ENCODE assay signal across 8 cellular contexts in the genomic region with DNA sequence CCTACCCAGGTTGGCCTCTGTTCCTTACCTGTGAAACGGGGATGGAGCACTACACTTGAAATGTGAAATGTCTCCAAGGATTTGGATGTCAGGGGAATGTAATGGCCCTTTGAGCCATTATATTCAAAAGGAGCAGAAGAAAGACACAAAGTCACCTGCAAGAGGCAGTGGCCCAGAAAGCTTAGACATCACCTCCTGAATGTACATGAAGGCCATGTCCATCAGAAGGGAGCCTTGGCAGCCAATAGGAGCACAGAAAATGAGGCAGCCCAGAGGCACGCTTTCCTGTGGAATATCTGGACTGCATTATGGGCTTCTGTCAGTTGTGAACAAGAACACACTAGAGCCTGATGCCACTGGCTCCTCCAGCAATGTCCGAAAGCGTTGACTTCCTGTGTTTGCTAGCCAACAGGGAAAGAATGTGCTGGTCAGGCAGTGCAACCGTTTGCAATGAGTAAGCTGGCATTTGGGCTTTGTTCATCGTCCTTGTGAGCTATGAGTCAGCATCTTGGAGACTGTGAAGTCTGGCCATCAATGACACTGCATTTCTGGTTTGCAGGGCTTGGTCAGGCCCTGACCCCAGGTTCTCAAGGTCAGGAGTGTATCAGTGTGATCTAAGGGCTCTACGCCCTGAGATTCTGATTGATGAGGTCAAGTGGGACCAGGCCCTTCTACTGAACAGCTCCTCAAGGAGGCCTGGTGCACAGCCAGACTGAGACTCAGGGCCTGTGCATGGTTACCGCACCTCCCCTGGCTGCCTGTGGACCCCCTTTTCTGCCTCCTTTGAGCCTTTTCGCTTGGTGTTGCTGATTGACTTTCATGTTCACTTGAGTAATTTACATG.
A peak's percentile ranks its signal among the peaks of the same experiment; 100 is the strongest.
DNase-seq lines count a peak whose midpoint lies in the region; ATAC-seq and TF ChIP-seq lines count a peak whose summit lies in the region.

No MANE protein-coding gene starts in this region.

- H3K9ac ChIP-seq in Karpas-422 (ENCODE audit: low read length) = no peak overlapping the region

- H3K36me3 ChIP-seq in Karpas-422 (ENCODE audit: insufficient read depth, low read length) = no peaks in the 10 kb centered on the region

- no peak for TF ChIP-seq CTCF in retinal pigment epithelial cell (conservative IDR thresholded peaks at IDR 0.05; ENCODE audit: low read depth, low read length)

- no peaks in the 10 kb centered on the region for H3K4me1 ChIP-seq in Karpas-422 (ENCODE audit: low read length)

- no peaks in the 10 kb centered on the region for H3K9me2 ChIP-seq in Karpas-422 (replicated peaks; ENCODE audit: insufficient read depth, low read length)

- H3K4me2 ChIP-seq in Karpas-422 (ENCODE audit: low read depth, low read length, poor library complexity, severe bottlenecking) = no peak overlapping the region

- DNase-seq in GF-D8 (lab: John Stamatoyannopoulos, UW) (peak; percentile 40), glomerular endothelial cell (ENCODE audit: extremely low read depth, low read depth, low spot score) (peak; percentile 89), retinal pigment epithelial cell (ENCODE audit: low read depth) (peak; percentile 95), NCI-H526 (lab: John Stamatoyannopoulos, UW) (no peak), DMS79 (lab: John Stamatoyannopoulos, UW) (no peak), Karpas-422 (no peak)
- no peak for DNase-seq in activated CD8-positive, alpha-beta memory T cell treated with anti-CD3 and anti-CD28 coated beads, Interleukin-2, amount 50 U/mL, for 4 hours

- H3K4me3 ChIP-seq in retinal pigment epithelial cell (ENCODE audit: low read length) (no peak overlapping the region), Karpas-422 (ENCODE audit: low read length) (no peak overlapping the region)

- H4K20me1 ChIP-seq in Karpas-422 (ENCODE audit: insufficient read depth, low read depth, low read length) = no peaks in the 10 kb centered on the region

- H3K27ac ChIP-seq in Karpas-422 (ENCODE audit: low read length) = no peak overlapping the region

- H3K27me3 ChIP-seq in Karpas-422 (ENCODE audit: low read length) = no peaks in the 10 kb centered on the region

- H2AFZ ChIP-seq in Karpas-422 (ENCODE audit: low read length) = no peak overlapping the region

- peak; percentile 98 for ATAC-seq in SK-N-SH treated with all-trans-retinoic acid at 6 μM for 48 hours

- H3K9me3 ChIP-seq in Karpas-422 (ENCODE audit: low read length) = no peaks in the 10 kb centered on the region

- H3K79me2 ChIP-seq in Karpas-422 (ENCODE audit: low read length) = no peaks in the 10 kb centered on the region

TF ChIP-seq in SK-N-SH treated with all-trans-retinoic acid at 6 μM for 48 hours, 23 proteins besides CTCF, POLR2A, EP300 and RAD21 (continues in another document):
- TF ChIP-seq TCF4 (CRISPR knock-in tag; IDR thresholded peaks at IDR 0.05; ENCODE audit: borderline replicate concordance) (no peak), CSDC2 (CRISPR knock-in tag; IDR thresholded peaks at IDR 0.05) (0 out of 2 replicates have a peak, but pooled peaks have one; percentile 46), ZNF565 (CRISPR knock-in tag; conservative IDR thresholded peaks at IDR 0.05; ENCODE audit: low read depth) (no peak), BACH2 (CRISPR knock-in tag; IDR thresholded peaks at IDR 0.05; ENCODE audit: borderline replicate concordance) (no peak), ZFP30 (CRISPR knock-in tag; IDR thresholded peaks at IDR 0.05) (no peak), ESRRG (CRISPR knock-in tag; IDR thresholded peaks at IDR 0.05) (0 out of 2 replicates have a peak, but pooled peaks have one; percentile 32), RARB (CRISPR knock-in tag; IDR thresholded peaks at IDR 0.05) (no peak), TSHZ2 (CRISPR knock-in tag; IDR thresholded peaks at IDR 0.05) (no peak), ZFP3 (CRISPR knock-in tag; IDR thresholded peaks at IDR 0.05) (peak; percentile 33; the same call in 1 of the 2 replicates), GLIS3 (CRISPR knock-in tag; IDR thresholded peaks at IDR 0.05) (no peak), PPARA (CRISPR knock-in tag; IDR thresholded peaks at IDR 0.05; ENCODE audit: borderline replicate concordance) (no peak), TOX (CRISPR knock-in tag; IDR thresholded peaks at IDR 0.05; ENCODE audit: borderline replicate concordance) (no peak), ARNTL (CRISPR knock-in tag; IDR thresholded peaks at IDR 0.05; ENCODE audit: borderline replicate concordance, low read depth) (no peak), ZNF8 (CRISPR knock-in tag; IDR thresholded peaks at IDR 0.05) (no peak), ZC3H10 (CRISPR knock-in tag; IDR thresholded peaks at IDR 0.05) (peak; percentile 62; the same call in 1 of the 2 replicates), SNAI2 (CRISPR knock-in tag; IDR thresholded peaks at IDR 0.05) (no peak; the same call in 1 of the 2 replicates), CREB5 (CRISPR knock-in tag; IDR thresholded peaks at IDR 0.05; ENCODE audit: low read depth) (no peak), ISL1 (CRISPR knock-in tag; IDR thresholded peaks at IDR 0.05) (peak; percentile 62), PATZ1 (CRISPR knock-in tag; IDR thresholded peaks at IDR 0.05; ENCODE audit: borderline replicate concordance) (no peak)
- TF ChIP-seq, protein P1, sequence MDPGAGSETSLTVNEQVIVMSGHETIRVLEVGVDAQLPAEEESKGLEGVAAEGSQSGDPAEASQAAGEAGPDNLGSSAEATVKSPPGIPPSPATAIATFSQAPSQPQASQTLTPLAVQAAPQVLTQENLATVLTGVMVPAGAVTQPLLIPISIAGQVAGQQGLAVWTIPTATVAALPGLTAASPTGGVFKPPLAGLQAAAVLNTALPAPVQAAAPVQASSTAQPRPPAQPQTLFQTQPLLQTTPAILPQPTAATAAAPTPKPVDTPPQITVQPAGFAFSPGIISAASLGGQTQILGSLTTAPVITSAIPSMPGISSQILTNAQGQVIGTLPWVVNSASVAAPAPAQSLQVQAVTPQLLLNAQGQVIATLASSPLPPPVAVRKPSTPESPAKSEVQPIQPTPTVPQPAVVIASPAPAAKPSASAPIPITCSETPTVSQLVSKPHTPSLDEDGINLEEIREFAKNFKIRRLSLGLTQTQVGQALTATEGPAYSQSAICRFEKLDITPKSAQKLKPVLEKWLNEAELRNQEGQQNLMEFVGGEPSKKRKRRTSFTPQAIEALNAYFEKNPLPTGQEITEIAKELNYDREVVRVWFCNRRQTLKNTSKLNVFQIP (CRISPR knock-in tag; IDR thresholded peaks at IDR 0.05; ENCODE audit: borderline replicate concordance, low read depth) = no peak

Comparison
In these comparisons a context has a peak if more than half of its experiments do, and no peak if none do; other contexts are left out.
1. DNase-seq: peak in GF-D8 (single experiment), glomerular endothelial cell (single experiment) and retinal pigment epithelial cell (single experiment); none in NCI-H526 (0 of 2), DMS79 (single experiment), Karpas-422 (single experiment) and activated CD8-positive, alpha-beta memory T cell treated with anti-CD3 and anti-CD28 coated beads, Interleukin-2, amount 50 U/mL, for 4 hours (single experiment).